Comparison of ENCODE assay signal across 8 cellular contexts in genomic region chrX:1658083-1658463, GRCh38. TPM values are rescaled to one million over a fixed set of nuclear protein-coding genes. Genes with fewer than 3 reads are reported as not detected.
DNase-seq lines count a peak whose midpoint lies in the region; ATAC-seq lines count a peak whose summit lies in the region.

No MANE protein-coding gene starts in this region.

- POLR2A ChIA-PET in activated CD8-positive, alpha-beta T cell treated with anti-CD3 and anti-CD28 coated beads, Interleukin-2, amount 10 ng/mL, durations not matched to agents 7 days and 5 days (lab: Charles Lee), result no interaction called here
- POLR2A ChIA-PET in naive thymus-derived CD8-positive, alpha-beta T cell (lab: Charles Lee), result no interaction called here

- peaks cover 30% of the 10 kb centered on the region for H3K36me3 Mint-ChIP-seq in activated CD8-positive, alpha-beta T cell treated with anti-CD3 and anti-CD28 coated beads, Interleukin-2, amount 10 ng/mL, durations not matched to agents 7 days and 5 days (ENCODE audit: low read depth)
- H3K36me3 Mint-ChIP-seq in naive thymus-derived CD8-positive, alpha-beta T cell, result no peaks in the 10 kb centered on the region

- peak; percentile 2 for ATAC-seq in GM18870 (IDR thresholded peaks at IDR 0.05; ENCODE audit: unreplicated experiment)
- peak; percentile 3 for ATAC-seq in HG03066 (IDR thresholded peaks at IDR 0.05; ENCODE audit: low read depth, unreplicated experiment)
- ATAC-seq in activated CD8-positive, alpha-beta T cell treated with anti-CD3 and anti-CD28 coated beads, Interleukin-2, amount 10 ng/mL, durations not matched to agents 7 days and 5 days, result no peak
- ATAC-seq in naive thymus-derived CD8-positive, alpha-beta T cell, result no peak

- peak; percentile 43 for DNase-seq in activated CD8-positive, alpha-beta T cell treated with anti-CD3 and anti-CD28 coated beads, Interleukin-2, amount 10 ng/mL, durations not matched to agents 7 days and 5 days
- DNase-seq in naive thymus-derived CD8-positive, alpha-beta T cell, result peak in 1 of 10 donors; percentile 22
- no peak for DNase-seq in cerebellar cortex (ENCODE audit: low spot score)
- no peak for DNase-seq in dermis blood vessel endothelial cell
- no peak for DNase-seq in medulla oblongata (ENCODE audit: extremely low spot score)
- DNase-seq in foreskin melanocyte, result no peak

- H3K9me3 Mint-ChIP-seq in activated CD8-positive, alpha-beta T cell treated with anti-CD3 and anti-CD28 coated beads, Interleukin-2, amount 10 ng/mL, durations not matched to agents 7 days and 5 days (ENCODE audit: insufficient read depth), result no peaks in the 10 kb centered on the region
- H3K9me3 Mint-ChIP-seq in naive thymus-derived CD8-positive, alpha-beta T cell, result no peaks in the 10 kb centered on the region

- H3K27me3 Mint-ChIP-seq in activated CD8-positive, alpha-beta T cell treated with anti-CD3 and anti-CD28 coated beads, Interleukin-2, amount 10 ng/mL, durations not matched to agents 7 days and 5 days (ENCODE audit: low read depth), result no peaks in the 10 kb centered on the region
- H3K27me3 Mint-ChIP-seq in naive thymus-derived CD8-positive, alpha-beta T cell, result no peaks in the 10 kb centered on the region

- CTCF ChIA-PET in activated CD8-positive, alpha-beta T cell treated with anti-CD3 and anti-CD28 coated beads, Interleukin-2, amount 10 ng/mL, durations not matched to agents 7 days and 5 days (lab: Charles Lee), result no interaction called here

- peak overlapping the region; percentile 95 for H3K4me3 Mint-ChIP-seq in activated CD8-positive, alpha-beta T cell treated with anti-CD3 and anti-CD28 coated beads, Interleukin-2, amount 10 ng/mL, durations not matched to agents 7 days and 5 days
- H3K4me3 Mint-ChIP-seq in naive thymus-derived CD8-positive, alpha-beta T cell, result peak overlapping the region; percentile 81 to 95 (median 92)

- H3K27ac Mint-ChIP-seq in activated CD8-positive, alpha-beta T cell treated with anti-CD3 and anti-CD28 coated beads, Interleukin-2, amount 10 ng/mL, durations not matched to agents 7 days and 5 days, result peak overlapping the region; percentile 99
- peak overlapping the region; percentile 80 to 99 (median 96) for H3K27ac Mint-ChIP-seq in naive thymus-derived CD8-positive, alpha-beta T cell

- peaks cover 43% of the 10 kb centered on the region for H3K4me1 Mint-ChIP-seq in activated CD8-positive, alpha-beta T cell treated with anti-CD3 and anti-CD28 coated beads, Interleukin-2, amount 10 ng/mL, durations not matched to agents 7 days and 5 days (ENCODE audit: low read depth)
- H3K4me1 Mint-ChIP-seq in naive thymus-derived CD8-positive, alpha-beta T cell, result peaks cover 23 to 48% (median 34%) of the 10 kb centered on the region in 4 donors

RNA-seq across cellular contexts. Expression of gene ASMT, which starts 43.2 kb away (rescaled TPM):
- under 1 TPM in 1 of 2 experiments, not detected in 1; 0.29 TPM for total RNA-seq in activated CD8-positive, alpha-beta T cell treated with anti-CD3 and anti-CD28 coated beads, Interleukin-2, amount 10 ng/mL, durations not matched to agents 7 days and 5 days
- not detected for total RNA-seq in naive thymus-derived CD8-positive, alpha-beta T cell
- not detected for polyA plus RNA-seq in naive thymus-derived CD8-positive, alpha-beta T cell
- not detected in 2 replicates for total RNA-seq in dermis blood vessel endothelial cell

Comparison
In these comparisons a context has a peak if more than half of its experiments do, and no peak if none do; other contexts are left out.
1. ATAC-seq: peak in GM18870 (single experiment) and HG03066 (single experiment); none in activated CD8-positive, alpha-beta T cell treated with anti-CD3 and anti-CD28 coated beads, Interleukin-2, amount 10 ng/mL, durations not matched to agents 7 days and 5 days (single experiment) and naive thymus-derived CD8-positive, alpha-beta T cell (0 of 2).